ENCODE assay signal across 1 cellular context in genomic region chr17:79618383-79619067, GRCh38.
TF ChIP-seq lines count a peak whose summit lies in the region.

No MANE protein-coding gene starts in this region.

TF ChIP-seq in SK-N-SH, 30 proteins besides CTCF, POLR2A, EP300 and RAD21 (continued from another document):
- TF ChIP-seq ZBTB33 (IDR thresholded peaks at IDR 0.05; ENCODE audit: borderline replicate concordance, low read depth), result no peak
- no peak for TF ChIP-seq JUND (IDR thresholded peaks at IDR 0.05)
- TF ChIP-seq TEAD4 (IDR thresholded peaks at IDR 0.05; ENCODE audit: borderline replicate concordance, insufficient read depth), result no peak
- TF ChIP-seq USF2 (IDR thresholded peaks at IDR 0.05; ENCODE audit: borderline replicate concordance, low read depth, low read length), result no peak
- TF ChIP-seq MXI1 (IDR thresholded peaks at IDR 0.05; ENCODE audit: low read depth, low read length), result no peak; the same call in 1 of the 2 replicates
- no peak for TF ChIP-seq SIN3A (IDR thresholded peaks at IDR 0.05; ENCODE audit: borderline replicate concordance, low read depth, low read length)
- no peak for TF ChIP-seq POLR2AphosphoS5 (IDR thresholded peaks at IDR 0.05; ENCODE audit: low read depth, low read length)
- TF ChIP-seq NFIC (IDR thresholded peaks at IDR 0.05; ENCODE audit: borderline replicate concordance), result no peak
TF ChIP-seq in SK-N-SH: peak in this region for 0.
